1 cellular context compared by ENCODE assay signal in genomic region chr11:77820565-77821348, GRCh38.
A peak's percentile ranks its signal among the peaks of the same experiment; 100 is the strongest.
TF ChIP-seq lines count a peak whose summit lies in the region.

AAMDC (plus strand) TSS chr11:77821144; CDS start chr11:77842497, 21,353 bp downstream.
RSF1 (minus strand) TSS chr11:77820722; CDS start chr11:77820714, 8 bp downstream.

TF ChIP-seq in K562, 482 proteins besides CTCF, POLR2A, EP300 and RAD21 (continued from another document and continues in another):
- peak; percentile 55 for TF ChIP-seq CHAMP1 (IDR thresholded peaks at IDR 0.05)
- peak; percentile 29 to 86; a peak in 3 of 4 replicates for TF ChIP-seq ZMIZ1 (IDR thresholded peaks at IDR 0.05; ENCODE audit: low read depth in 2 of 2, low read length in 2 of 2)
- TF ChIP-seq SNIP1 (IDR thresholded peaks at IDR 0.05; ENCODE audit: low read depth) = no peak
- peak; percentile 74; the same call in 1 of the 2 replicates for TF ChIP-seq PHF8 (IDR thresholded peaks at IDR 0.05; ENCODE audit: borderline replicate concordance, low read length)
- no peak; the same call in 1 of the 2 replicates for TF ChIP-seq ATF6 (CRISPR knock-in tag; IDR thresholded peaks at IDR 0.05)
- peak; percentile 98 for TF ChIP-seq VEZF1 (CRISPR knock-in tag; IDR thresholded peaks at IDR 0.05)
- no peak for TF ChIP-seq ZNF407 (IDR thresholded peaks at IDR 0.05; ENCODE audit: low read depth)
- TF ChIP-seq TAF7 (tag; IDR thresholded peaks at IDR 0.05) = peak; percentile 92
- TF ChIP-seq SMAD4 (CRISPR knock-in tag; conservative IDR thresholded peaks at IDR 0.05) = peak; percentile 91
- TF ChIP-seq THRA (IDR thresholded peaks at IDR 0.05) = no peak
- TF ChIP-seq FOXJ2 (tag; IDR thresholded peaks at IDR 0.05) = peak; percentile 69; the same call in 1 of the 2 replicates
- TF ChIP-seq TFAM (CRISPR knock-in tag; conservative IDR thresholded peaks at IDR 0.05) = no peak
- no peak for TF ChIP-seq ZNF324 (CRISPR knock-in tag; IDR thresholded peaks at IDR 0.05)
- TF ChIP-seq RBM39 (optimal IDR thresholded peaks at IDR 0.05; ENCODE audit: low read depth, low read length) = no peak
- no peak; the same call in none of the 2 replicates for TF ChIP-seq NFRKB (IDR thresholded peaks at IDR 0.05; ENCODE audit: low read depth)
- TF ChIP-seq E2F6 (IDR thresholded peaks at IDR 0.05; ENCODE audit: borderline replicate concordance in 1 of 2, extremely low read depth in 1 of 2, insufficient read depth in 1 of 2, insufficient read length in 1 of 2, low read depth in 1 of 2, low read length in 1 of 2, poor library complexity in 1 of 2, severe bottlenecking in 1 of 2) = peak in 1 of 2 experiments; percentile 61
- TF ChIP-seq ZNF347 (CRISPR knock-in tag; IDR thresholded peaks at IDR 0.05; ENCODE audit: low read depth) = no peak
- TF ChIP-seq RB1 (IDR thresholded peaks at IDR 0.05; ENCODE audit: low read depth) = peak; percentile 46; the same call in 1 of the 2 replicates
- peak; percentile 67; the same call in 1 of the 2 replicates for TF ChIP-seq ZNF197 (CRISPR knock-in tag; IDR thresholded peaks at IDR 0.05; ENCODE audit: low read depth)
- no peak for TF ChIP-seq TGIF2 (CRISPR knock-in tag; IDR thresholded peaks at IDR 0.05)
- no peak for TF ChIP-seq CCAR2 (IDR thresholded peaks at IDR 0.05; ENCODE audit: low read depth, low read length)
- no peak for TF ChIP-seq ZNF785 (CRISPR knock-in tag; IDR thresholded peaks at IDR 0.05)
- no peak for TF ChIP-seq IRF2 (CRISPR knock-in tag; IDR thresholded peaks at IDR 0.05)
- no peak for TF ChIP-seq NCOA2 (IDR thresholded peaks at IDR 0.05; ENCODE audit: partially characterized antibody in 2 of 2)
- no peak for TF ChIP-seq POU5F1 (IDR thresholded peaks at IDR 0.05; ENCODE audit: borderline replicate concordance, low read depth, low read length, partially characterized antibody)
- TF ChIP-seq ZNF316 (IDR thresholded peaks at IDR 0.05) = no peak
- no peak for TF ChIP-seq BCLAF1 (IDR thresholded peaks at IDR 0.05; ENCODE audit: borderline replicate concordance in 1 of 2, control insufficient read depth in 1 of 2, low read depth in 2 of 2, low read length in 1 of 2)
- TF ChIP-seq TEAD4 (IDR thresholded peaks at IDR 0.05; ENCODE audit: low read length) = peak; percentile 36; the same call in 1 of the 2 replicates
- TF ChIP-seq TEAD4 (CRISPR knock-in tag; IDR thresholded peaks at IDR 0.05; ENCODE audit: borderline replicate concordance) = no peak
- no peak; the same call in 1 of the 2 replicates for TF ChIP-seq ZNF644 (tag; IDR thresholded peaks at IDR 0.05; ENCODE audit: low read depth)
